Comparison of ENCODE assay signal across 7 cellular contexts in genomic region chr12:75787146-75787545, GRCh38.
DNase-seq lines count a peak whose midpoint lies in the region; ATAC-seq, FAIRE-seq and TF ChIP-seq lines count a peak whose summit lies in the region.
"Not testable (repeated sequence)": the region's sequence is repeated elsewhere in the genome, so short reads cannot be mapped to it uniquely, and the experiment has no call there.

No MANE protein-coding gene starts in this region.

- not testable (repeated sequence) for FAIRE-seq in bronchial epithelial cell (lab: Jason Lieb, UNC)

- not testable (repeated sequence) for H3K4me3 ChIP-seq in bronchial epithelial cell (ENCODE audit: low read depth, low read length)

- not testable (repeated sequence) for H3K4me1 Mint-ChIP-seq in activated T-helper 17 cell treated with anti-CD3 and anti-CD28 coated beads, Interleukin-2, amount 50 U/mL, for 72 hours
- peaks cover 39% of the 10 kb centered on the region in 2 donors for H3K4me1 Mint-ChIP-seq in natural killer cell treated with Interleukin-12 subunit alpha and Interleukin-12 subunit beta and Interleukin-15 and Interleukin-18, amount 100 ng/mL, for 72 hours (ENCODE audit: low read depth in 2 of 2)

- ATAC-seq in activated T-helper 17 cell treated with anti-CD3 and anti-CD28 coated beads, Interleukin-2, amount 50 U/mL, for 72 hours (replicated peaks), result peak; percentile 35
- peak; percentile 82 for ATAC-seq in foreskin keratinocyte
- ATAC-seq in natural killer cell treated with Interleukin-12 subunit alpha and Interleukin-12 subunit beta and Interleukin-15 and Interleukin-18, amount 100 ng/mL, for 72 hours, result not testable (repeated sequence)

- not testable (repeated sequence) for H3K27me3 ChIP-seq in bronchial epithelial cell (ENCODE audit: control insufficient read depth, insufficient read depth, low read length); foreskin keratinocyte

- not testable (repeated sequence) for H3K27ac Mint-ChIP-seq in activated T-helper 17 cell treated with anti-CD3 and anti-CD28 coated beads, Interleukin-2, amount 50 U/mL, for 72 hours
- peak overlapping the region; percentile 51 to 97 for H3K27ac Mint-ChIP-seq in natural killer cell treated with Interleukin-12 subunit alpha and Interleukin-12 subunit beta and Interleukin-15 and Interleukin-18, amount 100 ng/mL, for 72 hours

- H3K36me3 ChIP-seq in bronchial epithelial cell (ENCODE audit: control insufficient read depth, insufficient read depth, low read length), result not testable (repeated sequence)

- not testable (repeated sequence) for TF ChIP-seq CTCF in bronchial epithelial cell (IDR thresholded peaks at IDR 0.05; ENCODE audit: insufficient read depth, low read length, severe bottlenecking)
- TF ChIP-seq CTCF in foreskin keratinocyte (conservative IDR thresholded peaks at IDR 0.05), result peak; percentile 23

- not testable (repeated sequence) for H3K9me3 Mint-ChIP-seq in activated T-helper 17 cell treated with anti-CD3 and anti-CD28 coated beads, Interleukin-2, amount 50 U/mL, for 72 hours; natural killer cell treated with Interleukin-12 subunit alpha and Interleukin-12 subunit beta and Interleukin-15 and Interleukin-18, amount 100 ng/mL, for 72 hours

- H3K4me1 ChIP-seq in foreskin keratinocyte, result peaks cover 36% of the 10 kb centered on the region

- not testable (repeated sequence) for H3K36me3 Mint-ChIP-seq in activated T-helper 17 cell treated with anti-CD3 and anti-CD28 coated beads, Interleukin-2, amount 50 U/mL, for 72 hours (ENCODE audit: low read depth)
- H3K36me3 Mint-ChIP-seq in natural killer cell treated with Interleukin-12 subunit alpha and Interleukin-12 subunit beta and Interleukin-15 and Interleukin-18, amount 100 ng/mL, for 72 hours, result peaks cover 11% of the 10 kb centered on the region

- H3K4me3 Mint-ChIP-seq in activated T-helper 17 cell treated with anti-CD3 and anti-CD28 coated beads, Interleukin-2, amount 50 U/mL, for 72 hours; natural killer cell treated with Interleukin-12 subunit alpha and Interleukin-12 subunit beta and Interleukin-15 and Interleukin-18, amount 100 ng/mL, for 72 hours: not testable (repeated sequence)

- DNase-seq in ELR (ENCODE audit: low read depth) (peak; percentile 52), M059J (ENCODE audit: low read depth) (peak; percentile 73), RKO (ENCODE audit: low spot score) (peak; percentile 89), bronchial epithelial cell (ENCODE audit: low read depth) (peak; percentile 73), foreskin keratinocyte (peak in 1 of 2 donors; percentile 62)
- not testable (repeated sequence) for DNase-seq in natural killer cell treated with Interleukin-12 subunit alpha and Interleukin-12 subunit beta and Interleukin-15 and Interleukin-18, amount 100 ng/mL, for 72 hours (ENCODE audit: low spot score)

- H3K27ac ChIP-seq in foreskin keratinocyte, result peak overlapping the region; percentile 93

- not testable (repeated sequence) for H3K27me3 Mint-ChIP-seq in activated T-helper 17 cell treated with anti-CD3 and anti-CD28 coated beads, Interleukin-2, amount 50 U/mL, for 72 hours; natural killer cell treated with Interleukin-12 subunit alpha and Interleukin-12 subunit beta and Interleukin-15 and Interleukin-18, amount 100 ng/mL, for 72 hours
